Comparison of ENCODE assay signal across 3 cellular contexts in the genomic region with DNA sequence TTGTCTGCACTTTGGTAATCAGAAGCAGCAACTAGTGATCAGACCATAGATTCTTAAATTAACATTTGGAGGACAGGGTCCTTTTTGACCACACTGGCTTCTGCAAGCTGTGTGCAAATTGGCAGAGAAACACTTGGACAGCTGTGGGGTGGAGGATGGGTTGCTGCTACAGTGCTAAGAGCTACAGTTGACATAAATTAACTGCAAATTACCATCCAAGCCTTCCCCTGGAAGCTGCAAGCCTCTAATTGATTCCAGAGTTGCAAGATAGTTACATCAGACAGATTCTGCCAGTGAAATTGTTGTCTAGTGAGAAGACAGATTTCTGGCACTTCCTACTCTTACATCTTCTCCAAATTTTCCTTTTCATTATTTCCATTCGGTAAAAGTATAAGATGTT.
TF ChIP-seq lines count a peak whose summit lies in the region.

No MANE protein-coding gene starts in this region.

TF ChIP-seq in HEK293, 187 proteins besides CTCF, POLR2A, EP300 and RAD21 (continued from another document and continues in another):
- TF ChIP-seq, protein P1, sequence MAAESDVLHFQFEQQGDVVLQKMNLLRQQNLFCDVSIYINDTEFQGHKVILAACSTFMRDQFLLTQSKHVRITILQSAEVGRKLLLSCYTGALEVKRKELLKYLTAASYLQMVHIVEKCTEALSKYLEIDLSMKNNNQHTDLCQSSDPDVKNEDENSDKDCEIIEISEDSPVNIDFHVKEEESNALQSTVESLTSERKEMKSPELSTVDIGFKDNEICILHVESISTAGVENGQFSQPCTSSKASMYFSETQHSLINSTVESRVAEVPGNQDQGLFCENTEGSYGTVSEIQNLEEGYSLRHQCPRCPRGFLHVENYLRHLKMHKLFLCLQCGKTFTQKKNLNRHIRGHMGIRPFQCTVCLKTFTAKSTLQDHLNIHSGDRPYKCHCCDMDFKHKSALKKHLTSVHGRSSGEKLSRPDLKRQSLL (tag by site-specific recombination; IDR thresholded peaks at IDR 0.05) = no peak
- TF ChIP-seq, protein P2, sequence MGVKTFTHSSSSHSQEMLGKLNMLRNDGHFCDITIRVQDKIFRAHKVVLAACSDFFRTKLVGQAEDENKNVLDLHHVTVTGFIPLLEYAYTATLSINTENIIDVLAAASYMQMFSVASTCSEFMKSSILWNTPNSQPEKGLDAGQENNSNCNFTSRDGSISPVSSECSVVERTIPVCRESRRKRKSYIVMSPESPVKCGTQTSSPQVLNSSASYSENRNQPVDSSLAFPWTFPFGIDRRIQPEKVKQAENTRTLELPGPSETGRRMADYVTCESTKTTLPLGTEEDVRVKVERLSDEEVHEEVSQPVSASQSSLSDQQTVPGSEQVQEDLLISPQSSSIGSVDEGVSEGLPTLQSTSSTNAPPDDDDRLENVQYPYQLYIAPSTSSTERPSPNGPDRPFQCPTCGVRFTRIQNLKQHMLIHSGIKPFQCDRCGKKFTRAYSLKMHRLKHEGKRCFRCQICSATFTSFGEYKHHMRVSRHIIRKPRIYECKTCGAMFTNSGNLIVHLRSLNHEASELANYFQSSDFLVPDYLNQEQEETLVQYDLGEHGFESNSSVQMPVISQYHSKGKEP (tag by site-specific recombination; IDR thresholded peaks at IDR 0.05) = 0 out of 2 replicates have a peak, but pooled peaks have one; percentile 29
- 0 out of 2 replicates have a peak, but pooled peaks have one; percentile 29 for TF ChIP-seq ZNF660 (tag by site-specific recombination; IDR thresholded peaks at IDR 0.05)
- TF ChIP-seq, protein P3, sequence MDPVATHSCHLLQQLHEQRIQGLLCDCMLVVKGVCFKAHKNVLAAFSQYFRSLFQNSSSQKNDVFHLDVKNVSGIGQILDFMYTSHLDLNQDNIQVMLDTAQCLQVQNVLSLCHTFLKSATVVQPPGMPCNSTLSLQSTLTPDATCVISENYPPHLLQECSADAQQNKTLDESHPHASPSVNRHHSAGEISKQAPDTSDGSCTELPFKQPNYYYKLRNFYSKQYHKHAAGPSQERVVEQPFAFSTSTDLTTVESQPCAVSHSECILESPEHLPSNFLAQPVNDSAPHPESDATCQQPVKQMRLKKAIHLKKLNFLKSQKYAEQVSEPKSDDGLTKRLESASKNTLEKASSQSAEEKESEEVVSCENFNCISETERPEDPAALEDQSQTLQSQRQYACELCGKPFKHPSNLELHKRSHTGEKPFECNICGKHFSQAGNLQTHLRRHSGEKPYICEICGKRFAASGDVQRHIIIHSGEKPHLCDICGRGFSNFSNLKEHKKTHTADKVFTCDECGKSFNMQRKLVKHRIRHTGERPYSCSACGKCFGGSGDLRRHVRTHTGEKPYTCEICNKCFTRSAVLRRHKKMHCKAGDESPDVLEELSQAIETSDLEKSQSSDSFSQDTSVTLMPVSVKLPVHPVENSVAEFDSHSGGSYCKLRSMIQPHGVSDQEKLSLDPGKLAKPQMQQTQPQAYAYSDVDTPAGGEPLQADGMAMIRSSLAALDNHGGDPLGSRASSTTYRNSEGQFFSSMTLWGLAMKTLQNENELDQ (tag by site-specific recombination; IDR thresholded peaks at IDR 0.05; ENCODE audit: low read depth) = no peak
- no peak for TF ChIP-seq ZNF335 (tag by site-specific recombination; conservative IDR thresholded peaks at IDR 0.05)
- no peak for TF ChIP-seq ZFHX2 (tag by site-specific recombination; conservative IDR thresholded peaks at IDR 0.05)
- TF ChIP-seq, protein P4, sequence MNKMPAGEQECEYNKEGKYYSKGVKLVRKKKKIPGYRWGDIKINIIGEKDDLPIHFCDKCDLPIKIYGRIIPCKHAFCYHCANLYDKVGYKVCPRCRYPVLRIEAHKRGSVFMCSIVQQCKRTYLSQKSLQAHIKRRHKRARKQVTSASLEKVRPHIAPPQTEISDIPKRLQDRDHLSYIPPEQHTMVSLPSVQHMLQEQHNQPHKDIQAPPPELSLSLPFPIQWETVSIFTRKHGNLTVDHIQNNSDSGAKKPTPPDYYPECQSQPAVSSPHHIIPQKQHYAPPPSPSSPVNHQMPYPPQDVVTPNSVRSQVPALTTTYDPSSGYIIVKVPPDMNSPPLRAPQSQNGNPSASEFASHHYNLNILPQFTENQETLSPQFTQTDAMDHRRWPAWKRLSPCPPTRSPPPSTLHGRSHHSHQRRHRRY (tag by site-specific recombination; IDR thresholded peaks at IDR 0.05) = no peak

TF ChIP-seq in SK-N-SH, 30 proteins besides CTCF, POLR2A, EP300 and RAD21 (continued from another document):
- TF ChIP-seq, protein P5, sequence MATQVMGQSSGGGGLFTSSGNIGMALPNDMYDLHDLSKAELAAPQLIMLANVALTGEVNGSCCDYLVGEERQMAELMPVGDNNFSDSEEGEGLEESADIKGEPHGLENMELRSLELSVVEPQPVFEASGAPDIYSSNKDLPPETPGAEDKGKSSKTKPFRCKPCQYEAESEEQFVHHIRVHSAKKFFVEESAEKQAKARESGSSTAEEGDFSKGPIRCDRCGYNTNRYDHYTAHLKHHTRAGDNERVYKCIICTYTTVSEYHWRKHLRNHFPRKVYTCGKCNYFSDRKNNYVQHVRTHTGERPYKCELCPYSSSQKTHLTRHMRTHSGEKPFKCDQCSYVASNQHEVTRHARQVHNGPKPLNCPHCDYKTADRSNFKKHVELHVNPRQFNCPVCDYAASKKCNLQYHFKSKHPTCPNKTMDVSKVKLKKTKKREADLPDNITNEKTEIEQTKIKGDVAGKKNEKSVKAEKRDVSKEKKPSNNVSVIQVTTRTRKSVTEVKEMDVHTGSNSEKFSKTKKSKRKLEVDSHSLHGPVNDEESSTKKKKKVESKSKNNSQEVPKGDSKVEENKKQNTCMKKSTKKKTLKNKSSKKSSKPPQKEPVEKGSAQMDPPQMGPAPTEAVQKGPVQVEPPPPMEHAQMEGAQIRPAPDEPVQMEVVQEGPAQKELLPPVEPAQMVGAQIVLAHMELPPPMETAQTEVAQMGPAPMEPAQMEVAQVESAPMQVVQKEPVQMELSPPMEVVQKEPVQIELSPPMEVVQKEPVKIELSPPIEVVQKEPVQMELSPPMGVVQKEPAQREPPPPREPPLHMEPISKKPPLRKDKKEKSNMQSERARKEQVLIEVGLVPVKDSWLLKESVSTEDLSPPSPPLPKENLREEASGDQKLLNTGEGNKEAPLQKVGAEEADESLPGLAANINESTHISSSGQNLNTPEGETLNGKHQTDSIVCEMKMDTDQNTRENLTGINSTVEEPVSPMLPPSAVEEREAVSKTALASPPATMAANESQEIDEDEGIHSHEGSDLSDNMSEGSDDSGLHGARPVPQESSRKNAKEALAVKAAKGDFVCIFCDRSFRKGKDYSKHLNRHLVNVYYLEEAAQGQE (IDR thresholded peaks at IDR 0.05; ENCODE audit: low read depth, low read length) = no peak
- TF ChIP-seq RCOR1 (IDR thresholded peaks at IDR 0.05; ENCODE audit: low read length) (peak; percentile 70; the same call in 1 of the 2 replicates), ELF1 (IDR thresholded peaks at IDR 0.05) (no peak), GATA2 (CRISPR knock-in tag; IDR thresholded peaks at IDR 0.05) (peak; percentile 51), FOXJ3 (CRISPR knock-in tag; IDR thresholded peaks at IDR 0.05) (peak; percentile 47; the same call in 1 of the 2 replicates), CHD2 (IDR thresholded peaks at IDR 0.05; ENCODE audit: low read length, partially characterized antibody) (peak; percentile 97)

TF ChIP-seq in neural cell, 6 proteins besides CTCF, POLR2A, EP300 and RAD21 (continued from another document):
- TF ChIP-seq, protein P5 (IDR thresholded peaks at IDR 0.05; ENCODE audit: borderline replicate concordance) = no peak
- no peak for TF ChIP-seq POLR2AphosphoS5 (IDR thresholded peaks at IDR 0.05)
- no peak for TF ChIP-seq EZH2 (IDR thresholded peaks at IDR 0.05; ENCODE audit: borderline replicate concordance, insufficient read depth, low read length, poor library complexity, severe bottlenecking)
- no peak for TF ChIP-seq TAF1 (IDR thresholded peaks at IDR 0.05; ENCODE audit: low read depth)
- no peak for TF ChIP-seq SMC3 (conservative IDR thresholded peaks at IDR 0.05; ENCODE audit: poor library complexity)
